ENCODE assay signal across 14 cellular contexts in genomic region chr3:46996689-46997452, GRCh38. TPM values are rescaled to one million over a fixed set of nuclear protein-coding genes. Genes with fewer than 3 reads are reported as not detected.
A peak's percentile ranks its signal among the peaks of the same experiment; 100 is the strongest.
DNase-seq lines count a peak whose midpoint lies in the region; ATAC-seq and TF ChIP-seq lines count a peak whose summit lies in the region.
"Had no signal": no experiment of that assay in that cellular context is flagged by ENCODE, and none has a peak within 500 bp of the region (broad histone marks: within the 10 kb centered on the region; RNA-seq: fewer than 3 reads in every experiment).

No MANE protein-coding gene starts in this region.

- POLR2A ChIA-PET in T-cell (lab: Charles Lee), result no interaction called here

- intact Hi-C loops in Right ventricle myocardium inferior (cut with DNase I) (no loop called here), left ventricle myocardium superior (cut with micrococcal nuclease) (loop anchor here (5.0 kb wide), 1 partner anchor 70 kb away; no protein-coding TSS in a partner anchor)

- no peaks in the 10 kb centered on the region for H3K27me3 ChIP-seq in foreskin keratinocyte

- H3K36me3 Mint-ChIP-seq in T-cell, result peaks cover 21% of the 10 kb centered on the region

- H3K4me3 Mint-ChIP-seq in T-cell, result no peak overlapping the region
- no peak overlapping the region for H3K4me3 Mint-ChIP-seq in stimulated activated naive CD8-positive, alpha-beta T cell treated with anti-CD3 and anti-CD28 coated beads, Interleukin-15, amount 100 ng/mL, for 72 hours
- H3K4me3 Mint-ChIP-seq: nephron had no signal

- H3K27me3 Mint-ChIP-seq in T-cell, result no peaks in the 10 kb centered on the region
- no peaks in the 10 kb centered on the region for H3K27me3 Mint-ChIP-seq in stimulated activated naive CD8-positive, alpha-beta T cell treated with anti-CD3 and anti-CD28 coated beads, Interleukin-15, amount 100 ng/mL, for 72 hours

- H3K27ac ChIP-seq in foreskin keratinocyte, result no peak overlapping the region

- CTCF ChIA-PET in T-cell (lab: Charles Lee), result no interaction called here

- no peaks in the 10 kb centered on the region for H3K9me3 Mint-ChIP-seq in T-cell
- no peaks in the 10 kb centered on the region for H3K9me3 Mint-ChIP-seq in stimulated activated naive CD8-positive, alpha-beta T cell treated with anti-CD3 and anti-CD28 coated beads, Interleukin-15, amount 100 ng/mL, for 72 hours
- H3K9me3 Mint-ChIP-seq: nephron had no signal

- no peak for ATAC-seq in Right ventricle myocardium inferior
- no peak for ATAC-seq in left ventricle myocardium superior
- ATAC-seq in T-cell (replicated peaks in 1 of 4), result no peak
- peak; percentile 50 for ATAC-seq in foreskin keratinocyte
- no peak for ATAC-seq in stimulated activated naive CD8-positive, alpha-beta T cell treated with anti-CD3 and anti-CD28 coated beads, Interleukin-15, amount 100 ng/mL, for 72 hours
- no peak for ATAC-seq in HG03342 (IDR thresholded peaks at IDR 0.05; ENCODE audit: unreplicated experiment)

- DNase-seq in Right ventricle myocardium inferior (ENCODE audit: missing footprints) (peak; percentile 61), left ventricle myocardium superior (no peak), T-cell (no peak), foreskin keratinocyte (peak in 1 of 2 donors; percentile 43), medulla oblongata (ENCODE audit: extremely low spot score) (no peak)
- DNase-seq in stimulated activated naive CD8-positive, alpha-beta T cell treated with anti-CD3 and anti-CD28 coated beads, Interleukin-15, amount 100 ng/mL, for 72 hours, result no peak
- DNase-seq: activated CD4-positive, alpha-beta T cell treated with anti-CD3 and anti-CD28 coated beads, Interleukin-2, amount 50 U/mL, for 48 hours; activated effector memory CD4-positive, alpha-beta T cell treated with anti-CD3 and anti-CD28 coated beads, Interleukin-2, amount 50 U/mL, for 16 hours; dermis blood vessel endothelial cell; GDM1; NCI-H187; NCI-H510A treated with DMSO at 0.1 percent for 48 hours had no signal

- H3K4me1 Mint-ChIP-seq in T-cell, result peaks cover 18 to 27% (median 20%) of the 10 kb centered on the region in 3 donors
- H3K4me1 Mint-ChIP-seq in stimulated activated naive CD8-positive, alpha-beta T cell treated with anti-CD3 and anti-CD28 coated beads, Interleukin-15, amount 100 ng/mL, for 72 hours, result peaks cover 38% of the 10 kb centered on the region
- H3K4me1 Mint-ChIP-seq: nephron had no signal

- peak overlapping the region; percentile 8 to 78 for H3K27ac Mint-ChIP-seq in T-cell
- H3K27ac Mint-ChIP-seq in stimulated activated naive CD8-positive, alpha-beta T cell treated with anti-CD3 and anti-CD28 coated beads, Interleukin-15, amount 100 ng/mL, for 72 hours, result peak overlapping the region; percentile 12 to 40
- H3K27ac Mint-ChIP-seq: nephron had no signal

- H3K4me1 ChIP-seq in foreskin keratinocyte, result peaks cover 6% of the 10 kb centered on the region

- TF ChIP-seq CTCF in foreskin keratinocyte (conservative IDR thresholded peaks at IDR 0.05), result no peak

RNA-seq across cellular contexts. Expression of gene NBEAL2, which starts 17.4 kb away (rescaled TPM):
- total RNA-seq in Right ventricle myocardium inferior (14.5 TPM), left ventricle myocardium superior (11.4 TPM), T-cell (100 to 1,000 TPM; 141 to 206 (median 182) TPM), foreskin keratinocyte (45.0 and 46.9 TPM in 2 replicates)
- polyA plus RNA-seq in foreskin keratinocyte, result 34.1 and 36.8 TPM in 2 replicates

RNA-seq across cellular contexts. Expression of gene CCDC12, which starts 20.3 kb away (rescaled TPM):
- 26.3 TPM for total RNA-seq in Right ventricle myocardium inferior
- total RNA-seq in left ventricle myocardium superior, result 29.6 TPM
- total RNA-seq in T-cell, result 10 to 100 TPM; 66.5 to 78.4 (median 72.8) TPM
- total RNA-seq in foreskin keratinocyte, result 35.6 and 42.5 TPM in 2 replicates
- 65.0 and 67.0 TPM in 2 replicates for polyA plus RNA-seq in foreskin keratinocyte
